ENCODE assay signal across 14 cellular contexts in genomic region chr10:14688606-14689005, GRCh38.
DNase-seq lines count a peak whose midpoint lies in the region; ATAC-seq and TF ChIP-seq lines count a peak whose summit lies in the region.
"Had no signal": no experiment of that assay in that cellular context is flagged by ENCODE, and none has a peak within 500 bp of the region (broad histone marks: within the 10 kb centered on the region; RNA-seq: fewer than 3 reads in every experiment).

No MANE protein-coding gene starts in this region.

- ATAC-seq in SK-N-SH treated with all-trans-retinoic acid at 6 μM for 48 hours, result no peak
- ATAC-seq in HG02981 (IDR thresholded peaks at IDR 0.05; ENCODE audit: unreplicated experiment), result no peak
- ATAC-seq in GM18505 (IDR thresholded peaks at IDR 0.05; ENCODE audit: unreplicated experiment), result no peak
- ATAC-seq in left colon, result no peak
- ATAC-seq: WTC11 had no signal

- no peak overlapping the region for H3K4me3 ChIP-seq in SK-N-SH (ENCODE audit: low read depth in 2 of 2, low read length in 1 of 2)

- no peaks in the 10 kb centered on the region for H3K79me2 ChIP-seq in SK-N-SH (ENCODE audit: insufficient read depth)

- DNase-seq in SK-N-SH (peak; percentile 44), RPMI7951 (ENCODE audit: low read depth) (peak; percentile 95), fibroblast of peridontal ligament (ENCODE audit: extremely low read depth) (peak; percentile 74), type B pancreatic cell (ENCODE audit: extremely low spot score, unreplicated experiment) (no peak), left colon (no peak)
- DNase-seq: activated naive CD4-positive, alpha-beta T cell treated with anti-CD3 and anti-CD28 coated beads, Interleukin-2, amount 50 U/mL, for 16 hours; NCI-H1105 treated with DMSO at 0.1 percent for 48 hours; NCI-H510A treated with DMSO at 0.1 percent for 48 hours; nucleus accumbens; small intestine had no signal

- no peaks in the 10 kb centered on the region for H3K36me3 ChIP-seq in SK-N-SH (replicated peaks in 1 of 2; ENCODE audit: control insufficient read depth in 1 of 2, insufficient read depth in 2 of 2, low read length in 1 of 2)

- no peaks in the 10 kb centered on the region for H3F3A ChIP-seq in SK-N-SH (replicated peaks; ENCODE audit: insufficient read depth)

- TF ChIP-seq POLR2A in GM18505 (IDR thresholded peaks at IDR 0.05; ENCODE audit: borderline replicate concordance, extremely low read depth, insufficient read depth, insufficient read length), result no peak

- H3K4me3 Mint-ChIP-seq in type B pancreatic cell, result peak overlapping the region; percentile 31
- H3K4me3 Mint-ChIP-seq: WTC11 had no signal

- TF ChIP-seq EP300 in SK-N-SH (IDR thresholded peaks at IDR 0.05; ENCODE audit: borderline replicate concordance in 1 of 2, low read depth in 1 of 2, low read length in 1 of 2), result no peak

- no peak overlapping the region for H2AFZ ChIP-seq in SK-N-SH (ENCODE audit: low read depth)

- H3K4me1 Mint-ChIP-seq in type B pancreatic cell (ENCODE audit: unreplicated experiment), result peaks cover 15% of the 10 kb centered on the region
- H3K4me1 Mint-ChIP-seq: WTC11 had no signal

- H3K9me3 Mint-ChIP-seq in type B pancreatic cell, result no peaks in the 10 kb centered on the region
- H3K9me3 Mint-ChIP-seq: WTC11 had no signal

- H3K36me3 Mint-ChIP-seq in type B pancreatic cell, result no peaks in the 10 kb centered on the region
- H3K36me3 Mint-ChIP-seq: WTC11 had no signal

- no peaks in the 10 kb centered on the region for H3K27me3 ChIP-seq in SK-N-SH (ENCODE audit: insufficient read depth)

- 45% methylated on average over 5 of the region's 5 CpGs for WGBS in SK-N-SH (ENCODE audit: low lambda C conversion rate)

- no peaks in the 10 kb centered on the region for H3K9me2 ChIP-seq in SK-N-SH

- TF ChIP-seq RAD21 in SK-N-SH (IDR thresholded peaks at IDR 0.05; ENCODE audit: low read length), result no peak

- intact Hi-C loops in left colon (cut with DNase I, micrococcal nuclease), result no loop called here

- peak overlapping the region; percentile 17 for H3K27ac Mint-ChIP-seq in type B pancreatic cell
- H3K27ac Mint-ChIP-seq: WTC11 had no signal

- H3K4me1 ChIP-seq in SK-N-SH (ENCODE audit: control insufficient read depth in 1 of 2, insufficient read depth in 2 of 2, low read depth in 1 of 2, low read length in 1 of 2), result peaks cover 0 to 2% of the 10 kb centered on the region in 2 experiments; a peak in 2 of 4 replicates

- no peak overlapping the region for H3K9ac ChIP-seq in SK-N-SH

- no peak overlapping the region for H3K27ac ChIP-seq in SK-N-SH (ENCODE audit: low read depth in 2 of 2, low read length in 1 of 2)

- H3K4me2 ChIP-seq in SK-N-SH, result no peak overlapping the region

- CTCF ChIA-PET in SK-N-SH (lab: Yijun Ruan, JAX), result interaction anchor here (1.4 kb wide), 1 partner anchor 12 kb away, joined by 4 read pairs; no protein-coding TSS in a partner anchor

- no peak for TF ChIP-seq CTCF in SK-N-SH (IDR thresholded peaks at IDR 0.05)
- no peak for TF ChIP-seq CTCF in type B pancreatic cell (conservative IDR thresholded peaks at IDR 0.05)

- H3K27me3 Mint-ChIP-seq in type B pancreatic cell, result no peaks in the 10 kb centered on the region

- POLR2A ChIA-PET in SK-N-SH (lab: Yijun Ruan, JAX), result no interaction called here

- H4K20me1 ChIP-seq in SK-N-SH (ENCODE audit: insufficient read depth), result no peaks in the 10 kb centered on the region

- no peaks in the 10 kb centered on the region for H3K9me3 ChIP-seq in SK-N-SH

TF ChIP-seq in SK-N-SH, 30 proteins besides CTCF, POLR2A, EP300 and RAD21:
- TF ChIP-seq TCF12 (IDR thresholded peaks at IDR 0.05) (peak; percentile 21; the same call in 1 of the 2 replicates), ELF1 (IDR thresholded peaks at IDR 0.05) (no peak)

TF ChIP-seq in SK-N-SH treated with all-trans-retinoic acid at 6 μM for 48 hours, 23 proteins besides CTCF, POLR2A, EP300 and RAD21:
- no peak for TF ChIP-seq CREB5 (CRISPR knock-in tag; IDR thresholded peaks at IDR 0.05; ENCODE audit: low read depth)

Comparison
In these comparisons a context has a peak if more than half of its experiments do, and no peak if none do; other contexts are left out.
1. DNase-seq: peak in SK-N-SH (single experiment), RPMI7951 (single experiment) and fibroblast of peridontal ligament (single experiment); none in type B pancreatic cell (single experiment) and left colon (0 of 2).